In the genomic region with DNA sequence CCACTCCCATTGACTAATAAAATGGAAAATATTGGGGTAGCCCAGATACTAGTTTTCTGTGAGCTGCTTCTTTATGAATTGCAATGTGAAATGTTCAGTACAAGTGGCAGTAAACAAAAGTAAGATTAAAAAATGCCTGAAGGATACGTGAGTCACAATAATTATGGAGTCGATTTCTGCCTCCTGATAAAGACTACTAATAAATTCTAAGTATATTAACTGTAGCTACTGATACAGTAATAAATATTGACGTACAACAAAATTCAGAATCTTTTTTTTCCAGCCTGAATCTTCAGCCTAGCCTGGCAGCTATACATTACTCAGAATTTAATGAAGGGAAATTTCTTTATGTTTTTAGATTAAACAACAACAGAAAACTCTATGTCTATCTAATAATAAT, we compare ENCODE assay signal across 30 cellular contexts.
DNase-seq lines count a peak whose midpoint lies in the region; FAIRE-seq and TF ChIP-seq lines count a peak whose summit lies in the region.
"Had no signal": no experiment of that assay in that cellular context is flagged by ENCODE, and none has a peak within 500 bp of the region (broad histone marks: within the 10 kb centered on the region; RNA-seq: fewer than 3 reads in every experiment).

No MANE protein-coding gene starts in this region.

- H3K36me3 ChIP-seq in H1 (ENCODE audit: control insufficient read depth in 2 of 4, insufficient read depth in 4 of 4, low read length in 3 of 4): no peaks in the 10 kb centered on the region
- no peaks in the 10 kb centered on the region for H3K36me3 ChIP-seq in thyroid gland
- H3K36me3 ChIP-seq: BE2C; BLaER1; BLaER1 treated with 17β-estradiol and CSF1 and Interleukin-3, amounts not matched to agents 10 nM and 100 nM had no signal

- no peaks in the 10 kb centered on the region for H3K79me2 ChIP-seq in H1 (ENCODE audit: control insufficient read depth in 1 of 2, insufficient read depth in 2 of 2, low read length in 2 of 2)

- H3K27me3 ChIP-seq in H1 (replicated peaks in 1 of 4; ENCODE audit: control insufficient read depth in 3 of 4, extremely low read depth in 1 of 4, insufficient read depth in 3 of 4, low read length in 3 of 4): no peaks in the 10 kb centered on the region
- no peaks in the 10 kb centered on the region for H3K27me3 ChIP-seq in thyroid gland
- H3K27me3 ChIP-seq: BE2C; BLaER1; BLaER1 treated with 17β-estradiol and CSF1 and Interleukin-3, amounts not matched to agents 10 nM and 100 nM had no signal

- H3K18ac ChIP-seq in H1 (ENCODE audit: extremely low read depth, low read length): no peak overlapping the region

- peak; percentile 44 for FAIRE-seq in D721Med (lab: Jason Lieb, UNC)
- no peak for FAIRE-seq in H1 (lab: Jason Lieb, UNC)
- FAIRE-seq: A204.1 had no signal

- no peak overlapping the region for H3K23ac ChIP-seq in H1 (ENCODE audit: insufficient read length)

- TF ChIP-seq CTCF in D721Med (IDR thresholded peaks at IDR 0.05; ENCODE audit: insufficient read depth, missing control alignments): no peak
- TF ChIP-seq CTCF in H1 (IDR thresholded peaks at IDR 0.05; ENCODE audit: control extremely low read depth in 1 of 3, insufficient read depth in 1 of 3, low read depth in 1 of 3, low read length in 3 of 3): no peak
- no peak for TF ChIP-seq CTCF in thyroid gland (IDR thresholded peaks at IDR 0.05)

- intact Hi-C loops in thyroid gland (cut with DNase I): no loop called here

- H4K20me1 ChIP-seq in H1 (replicated peaks in 1 of 2; ENCODE audit: control insufficient read depth in 1 of 2, insufficient read depth in 2 of 2, low read length in 2 of 2): no peaks in the 10 kb centered on the region
- H4K20me1 ChIP-seq: BLaER1; BLaER1 treated with 17β-estradiol and CSF1 and Interleukin-3, amounts not matched to agents 10 nM and 100 nM had no signal

- H3K56ac ChIP-seq in H1 (replicated peaks; ENCODE audit: insufficient read length, low read depth, low read length): no peak overlapping the region

- TF ChIP-seq RAD21 in H1 (IDR thresholded peaks at IDR 0.05 in 1 of 2, conservative IDR thresholded peaks at IDR 0.05 in 1 of 2; ENCODE audit: low read depth in 2 of 2, low read length in 2 of 2): no peak

- H3K9me3 ChIP-seq in H1 (ENCODE audit: insufficient read depth in 2 of 2, low read depth in 1 of 2, low read length in 1 of 2): no peaks in the 10 kb centered on the region
- H3K9me3 ChIP-seq in thyroid gland: no peaks in the 10 kb centered on the region
- H3K9me3 ChIP-seq: A549; BE2C; BLaER1; BLaER1 treated with 17β-estradiol and CSF1 and Interleukin-3, amounts not matched to agents 10 nM and 100 nM; Caco-2 had no signal

- H3K23me2 ChIP-seq in H1 (ENCODE audit: low read depth, low read length): no peaks in the 10 kb centered on the region

- H4K91ac ChIP-seq in H1 (replicated peaks; ENCODE audit: insufficient read length, low read length): no peak overlapping the region

- 88% methylated on average over 3 of the region's 3 CpGs; no CpG with 5 or more reads in 1 of the 2 experiments for WGBS in H1 (ENCODE audit: extremely low coverage in 1 of 2, insufficient coverage in 1 of 2, insufficient read length in 1 of 2, insufficient replicate concordance in 2 of 2, low coverage in 1 of 2, low lambda C conversion rate in 2 of 2, missing lambda C conversion rate in 1 of 2), 2 experiments
- 89 to 93% methylated on average over 3 of the region's 3 CpGs for WGBS in thyroid gland, 2 donors

- no peak overlapping the region for H2AFZ ChIP-seq in H1 (ENCODE audit: low read length)

- TF ChIP-seq EP300 in H1 (IDR thresholded peaks at IDR 0.05; ENCODE audit: borderline replicate concordance in 1 of 2, low read depth in 2 of 2, low read length in 2 of 2): no peak

- no peak for TF ChIP-seq POLR2A in H1 (IDR thresholded peaks at IDR 0.05; ENCODE audit: control extremely low read depth in 1 of 2, low read depth in 2 of 2, low read length in 2 of 2)
- TF ChIP-seq POLR2A in thyroid gland (IDR thresholded peaks at IDR 0.05): no peak

- no peak overlapping the region for H2BK120ac ChIP-seq in H1 (replicated peaks; ENCODE audit: low read depth, low read length)

- H3K4me1 ChIP-seq in H1 (replicated peaks in 1 of 4; ENCODE audit: control insufficient read depth in 3 of 4, insufficient read depth in 4 of 4, low read length in 3 of 4) (no peaks in the 10 kb centered on the region), thyroid gland (no peaks in the 10 kb centered on the region)
- H3K4me1 ChIP-seq: A549; BLaER1; BLaER1 treated with 17β-estradiol and CSF1 and Interleukin-3, amounts not matched to agents 10 nM and 100 nM; Caco-2 had no signal

- no peak overlapping the region for H4K8ac ChIP-seq in H1 (ENCODE audit: extremely low read depth, insufficient read depth, low read length)

- no peak overlapping the region for H2AK5ac ChIP-seq in H1 (ENCODE audit: low read depth, low read length)

- H3K14ac ChIP-seq in H1 (ENCODE audit: insufficient read length): no peak overlapping the region

- H2BK20ac ChIP-seq in H1 (ENCODE audit: low read length): no peak overlapping the region

- no peak overlapping the region for H4K5ac ChIP-seq in H1 (ENCODE audit: insufficient read length, low read depth, low read length)

- no peak overlapping the region for H3K4ac ChIP-seq in H1 (replicated peaks; ENCODE audit: insufficient read length, low read depth, low read length)

- no peak overlapping the region for H2BK5ac ChIP-seq in H1 (ENCODE audit: low read depth, low read length)

- no peak overlapping the region for H3K4me3 ChIP-seq in H1 (ENCODE audit: extremely low read depth in 1 of 4, insufficient read depth in 2 of 4, low read depth in 3 of 4, low read length in 4 of 4)
- no peak overlapping the region for H3K4me3 ChIP-seq in thyroid gland (replicated peaks in 1 of 3)
- H3K4me3 ChIP-seq: A549; BLaER1; BLaER1 treated with 17β-estradiol and CSF1 and Interleukin-3, amounts not matched to agents 10 nM and 100 nM had no signal

- POLR2A ChIA-PET in H1 (lab: Charles Lee; ENCODE audit: partially characterized antibody): interaction anchor here (0.7 kb wide), 1 partner anchor 1286 kb away, joined by 3 read pairs; no protein-coding TSS in a partner anchor

- H3K9ac ChIP-seq in H1 (replicated peaks in 1 of 4; ENCODE audit: extremely low read depth in 1 of 4, low read depth in 3 of 4, low read length in 3 of 4): no peak overlapping the region
- H3K9ac ChIP-seq: BLaER1; BLaER1 treated with 17β-estradiol and CSF1 and Interleukin-3, amounts not matched to agents 10 nM and 100 nM had no signal

- no peak overlapping the region for H2BK15ac ChIP-seq in H1 (ENCODE audit: low read length)

- DNase-seq in D721Med (ENCODE audit: insufficient read length, low spot score) (no peak), H1 (ENCODE audit: low read depth in 1 of 2, low spot score in 2 of 2) (no peak), thyroid gland (no peak)
- DNase-seq in activated CD4-positive, CD25-positive, alpha-beta regulatory T cell treated with anti-CD3 and anti-CD28 coated beads, Interleukin-2, amount 50 U/mL, for 72 hours: no peak
- DNase-seq: 8988T; ACHN; AML-193; BE2C; C1 segment of cervical spinal cord; Caco-2; Calu3; CD4-positive, alpha-beta memory T cell; CD4-positive, alpha-beta T cell; CD4-positive, CD25-positive, alpha-beta regulatory T cell; CD8-positive, alpha-beta memory T cell; CD8-positive, alpha-beta T cell; COR-L47; DMS 273 treated with DMSO at 0.1 percent for 48 hours; DMS153; DMS53; DMS79; DMS79 treated with DMSO at 0.1 percent for 48 hours; DND-41; EL had no signal

- no peak overlapping the region for H3K4me2 ChIP-seq in H1 (ENCODE audit: insufficient read depth in 1 of 2, low read depth in 2 of 2, low read length in 2 of 2)
- H3K4me2 ChIP-seq: A549; BLaER1; BLaER1 treated with 17β-estradiol and CSF1 and Interleukin-3, amounts not matched to agents 10 nM and 100 nM had no signal

- no peaks in the 10 kb centered on the region for H3K79me1 ChIP-seq in H1 (ENCODE audit: low read depth, low read length)

- CTCF ChIA-PET in H1 (lab: Charles Lee; ENCODE audit: partially characterized antibody): interaction anchor here (0.7 to 1.4 kb wide), 2 partner anchors 12 to 27 kb away, joined by 4 read pairs; no protein-coding TSS in a partner anchor

- H3K27ac ChIP-seq in H1 (ENCODE audit: low read depth, low read length): no peak overlapping the region
- H3K27ac ChIP-seq in thyroid gland: no peak overlapping the region
- H3K27ac ChIP-seq: 22Rv1; A549; BLaER1; BLaER1 treated with 17β-estradiol and CSF1 and Interleukin-3, amounts not matched to agents 10 nM and 100 nM; C4-2B had no signal

- no peak overlapping the region for H2BK12ac ChIP-seq in H1 (ENCODE audit: low read depth, low read length)

TF ChIP-seq in H1, 55 proteins besides CTCF, POLR2A, EP300 and RAD21:
- TF ChIP-seq CTBP2 (IDR thresholded peaks at IDR 0.05; ENCODE audit: borderline replicate concordance, insufficient read depth, insufficient read length, low read length) (no peak), SIX5 (IDR thresholded peaks at IDR 0.05; ENCODE audit: low read depth, low read length) (peak; percentile 1; the same call in 1 of the 2 replicates)
